9 cellular contexts compared by ENCODE assay signal in genomic region chr19:41323023-41323422, GRCh38. TPM values are rescaled to one million over a fixed set of nuclear protein-coding genes. Genes with fewer than 3 reads are reported as not detected.
A peak's percentile ranks its signal among the peaks of the same experiment; 100 is the strongest.
DNase-seq lines count a peak whose midpoint lies in the region; ATAC-seq, FAIRE-seq and TF ChIP-seq lines count a peak whose summit lies in the region.
"Had no signal": no experiment of that assay in that cellular context is flagged by ENCODE, and none has a peak within 500 bp of the region (broad histone marks: within the 10 kb centered on the region; RNA-seq: fewer than 3 reads in every experiment).

No MANE protein-coding gene starts in this region.

- no peaks in the 10 kb centered on the region for H3K27me3 Mint-ChIP-seq in stimulated activated naive CD8-positive, alpha-beta T cell treated with anti-CD3 and anti-CD28 coated beads, Interleukin-15, Interleukin-2, amounts not matched to agents 100 ng/mL and 50 ng/mL, for 24 hours
- H3K27me3 Mint-ChIP-seq in chondrocyte (ENCODE audit: low read depth), result no peaks in the 10 kb centered on the region
- H3K27me3 Mint-ChIP-seq in mesothelial cell of epicardium (ENCODE audit: low read depth), result peaks cover 6% of the 10 kb centered on the region

- TF ChIP-seq CTCF in chondrocyte (IDR thresholded peaks at IDR 0.05), result no peak
- no peak for TF ChIP-seq CTCF in mesothelial cell of epicardium (IDR thresholded peaks at IDR 0.05; ENCODE audit: unreplicated experiment)

- no peak for FAIRE-seq in GM12892 (lab: Jason Lieb, UNC)
- FAIRE-seq: bronchial epithelial cell had no signal

- ATAC-seq in stimulated activated naive CD8-positive, alpha-beta T cell treated with anti-CD3 and anti-CD28 coated beads, Interleukin-15, Interleukin-2, amounts not matched to agents 100 U/mL and 50 U/mL, for 24 hours, result no peak
- ATAC-seq in HG02970 (IDR thresholded peaks at IDR 0.05; ENCODE audit: low FRiP score, unreplicated experiment), result no peak

- H3K9me3 Mint-ChIP-seq in stimulated activated naive CD8-positive, alpha-beta T cell treated with anti-CD3 and anti-CD28 coated beads, Interleukin-15, Interleukin-2, amounts not matched to agents 100 ng/mL and 50 ng/mL, for 24 hours, result no peaks in the 10 kb centered on the region
- H3K9me3 Mint-ChIP-seq in chondrocyte (ENCODE audit: low read depth) (no peaks in the 10 kb centered on the region), mesothelial cell of epicardium (no peaks in the 10 kb centered on the region)

- H3K4me1 Mint-ChIP-seq in stimulated activated naive CD8-positive, alpha-beta T cell treated with anti-CD3 and anti-CD28 coated beads, Interleukin-15, Interleukin-2, amounts not matched to agents 100 ng/mL and 50 ng/mL, for 24 hours (ENCODE audit: low read depth), result peaks cover 58% of the 10 kb centered on the region
- H3K4me1 Mint-ChIP-seq in chondrocyte (ENCODE audit: low read depth) (peaks cover 79% of the 10 kb centered on the region), mesothelial cell of epicardium (peaks cover 45% of the 10 kb centered on the region)

- H3K4me3 Mint-ChIP-seq in stimulated activated naive CD8-positive, alpha-beta T cell treated with anti-CD3 and anti-CD28 coated beads, Interleukin-15, Interleukin-2, amounts not matched to agents 100 ng/mL and 50 ng/mL, for 24 hours, result no peak overlapping the region
- H3K4me3 Mint-ChIP-seq in chondrocyte (ENCODE audit: unreplicated experiment), result peak overlapping the region; percentile 56
- peak overlapping the region; percentile 14 for H3K4me3 Mint-ChIP-seq in mesothelial cell of epicardium

- DNase-seq in stimulated activated naive CD8-positive, alpha-beta T cell treated with anti-CD3 and anti-CD28 coated beads, Interleukin-15, Interleukin-2, amounts not matched to agents 100 U/mL and 50 U/mL, for 24 hours, result no peak
- DNase-seq in chondrocyte (ENCODE audit: low spot score) (no peak), mesothelial cell of epicardium (ENCODE audit: low spot score in 2 of 2, unreplicated experiment in 2 of 2) (no peak), DMS53 treated with DMSO at 0.1 percent for 48 hours (lab: John Stamatoyannopoulos, UW; ENCODE audit: unreplicated experiment) (no peak), GM12892 (ENCODE audit: insufficient read length) (no peak), MV-4-11 (lab: John Stamatoyannopoulos, UW) (no peak)

- H3K27ac Mint-ChIP-seq in stimulated activated naive CD8-positive, alpha-beta T cell treated with anti-CD3 and anti-CD28 coated beads, Interleukin-15, Interleukin-2, amounts not matched to agents 100 ng/mL and 50 ng/mL, for 24 hours, result peak overlapping the region; percentile 81
- peak overlapping the region; percentile 100 for H3K27ac Mint-ChIP-seq in chondrocyte (ENCODE audit: unreplicated experiment)
- peak overlapping the region; percentile 95 for H3K27ac Mint-ChIP-seq in mesothelial cell of epicardium

- TF ChIP-seq POLR2A in GM12892 (IDR thresholded peaks at IDR 0.05; ENCODE audit: low read depth, low read length), result no peak

- peaks cover 35% of the 10 kb centered on the region for H3K36me3 Mint-ChIP-seq in stimulated activated naive CD8-positive, alpha-beta T cell treated with anti-CD3 and anti-CD28 coated beads, Interleukin-15, Interleukin-2, amounts not matched to agents 100 ng/mL and 50 ng/mL, for 24 hours (ENCODE audit: low read depth)
- peaks cover 11% of the 10 kb centered on the region for H3K36me3 Mint-ChIP-seq in chondrocyte (ENCODE audit: low read depth)
- peaks cover 10% of the 10 kb centered on the region for H3K36me3 Mint-ChIP-seq in mesothelial cell of epicardium

RNA-seq across cellular contexts. Expression of gene CCDC97, which starts 13.1 kb away (rescaled TPM):
- total RNA-seq in chondrocyte, result 21.8 to 33.2 TPM (median 25.5 TPM) in 3 replicates
- total RNA-seq in mesothelial cell of epicardium, result 40.5 to 41.9 TPM (median 40.6 TPM) in 3 replicates
- polyA plus RNA-seq in GM12892 (2012; ENCODE audit: missing spikeins), result 12.6 TPM

RNA-seq across cellular contexts. Expression of gene TGFB1, which starts 30.7 kb away (rescaled TPM):
- total RNA-seq in chondrocyte, result 188 to 197 TPM (median 195 TPM) in 3 replicates
- 24.9 to 26.5 TPM (median 25.2 TPM) in 3 replicates for total RNA-seq in mesothelial cell of epicardium
- polyA plus RNA-seq in GM12892 (2012; ENCODE audit: missing spikeins), result 23.4 TPM

RNA-seq across cellular contexts. Expression of gene B9D2, which starts 40.9 kb away (rescaled TPM):
- total RNA-seq in chondrocyte, result 2.0 to 3.0 TPM (median 2.6 TPM) in 3 replicates
- 4.8 to 5.6 TPM (median 5.5 TPM) in 3 replicates for total RNA-seq in mesothelial cell of epicardium
- polyA plus RNA-seq in GM12892 (2012; ENCODE audit: missing spikeins), result 3.5 TPM

RNA-seq across cellular contexts. Expression of gene TMEM91, which starts 53.3 kb away (rescaled TPM):
- total RNA-seq in chondrocyte (4.8 to 6.8 TPM (median 5.4 TPM) in 3 replicates), mesothelial cell of epicardium (16.2 to 19.7 TPM (median 18.3 TPM) in 3 replicates)
- polyA plus RNA-seq in GM12892 (2012; ENCODE audit: missing spikeins), result 5.3 TPM

RNA-seq across cellular contexts. Expression of gene HNRNPUL1, which starts 58.9 kb away (rescaled TPM):
- total RNA-seq in chondrocyte (158 to 195 TPM (median 161 TPM) in 3 replicates), mesothelial cell of epicardium (246 to 262 TPM (median 249 TPM) in 3 replicates)
- polyA plus RNA-seq in GM12892 (2012; ENCODE audit: missing spikeins), result 128 TPM
